ENCODE assay signal across 1 cellular context in the genomic region with DNA sequence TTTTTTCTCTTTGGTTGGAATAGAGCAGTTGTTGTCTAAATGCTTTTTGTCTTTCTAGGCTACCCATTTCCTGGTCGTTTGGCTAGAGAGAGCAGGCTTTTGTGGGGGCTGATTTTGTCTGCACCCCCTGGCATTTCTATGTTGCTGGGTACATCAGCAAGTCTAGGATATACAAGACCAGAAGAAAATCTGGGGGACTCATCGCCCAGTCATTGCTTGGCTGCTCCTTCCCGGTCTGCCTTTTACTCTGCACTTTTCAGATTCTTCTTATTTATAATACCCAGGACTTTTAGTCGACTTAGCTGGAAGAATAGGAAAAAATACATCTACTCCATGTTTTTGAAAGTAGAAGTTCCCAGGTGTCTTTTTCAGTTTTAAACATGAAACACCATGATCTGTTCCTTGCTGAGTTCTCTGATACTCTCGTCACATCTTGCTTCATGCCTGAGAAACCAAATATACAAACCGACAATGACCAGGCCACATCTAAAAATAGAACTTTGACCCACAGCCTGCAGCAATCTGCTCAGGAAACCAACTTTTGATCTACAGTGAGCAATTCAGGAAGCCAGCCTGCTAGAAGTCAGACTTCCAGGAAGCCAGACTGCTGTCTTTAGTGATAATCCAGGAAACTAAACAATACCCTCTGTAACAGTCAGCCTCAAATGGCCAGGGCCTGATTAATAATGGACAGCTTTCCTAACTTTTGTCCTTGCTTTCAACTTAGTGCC.
TF ChIP-seq lines count a peak whose summit lies in the region.

No MANE protein-coding gene starts in this region.

TF ChIP-seq in K562, 482 proteins besides CTCF, POLR2A, EP300 and RAD21 (continued from another document):
- TF ChIP-seq, protein P1, sequence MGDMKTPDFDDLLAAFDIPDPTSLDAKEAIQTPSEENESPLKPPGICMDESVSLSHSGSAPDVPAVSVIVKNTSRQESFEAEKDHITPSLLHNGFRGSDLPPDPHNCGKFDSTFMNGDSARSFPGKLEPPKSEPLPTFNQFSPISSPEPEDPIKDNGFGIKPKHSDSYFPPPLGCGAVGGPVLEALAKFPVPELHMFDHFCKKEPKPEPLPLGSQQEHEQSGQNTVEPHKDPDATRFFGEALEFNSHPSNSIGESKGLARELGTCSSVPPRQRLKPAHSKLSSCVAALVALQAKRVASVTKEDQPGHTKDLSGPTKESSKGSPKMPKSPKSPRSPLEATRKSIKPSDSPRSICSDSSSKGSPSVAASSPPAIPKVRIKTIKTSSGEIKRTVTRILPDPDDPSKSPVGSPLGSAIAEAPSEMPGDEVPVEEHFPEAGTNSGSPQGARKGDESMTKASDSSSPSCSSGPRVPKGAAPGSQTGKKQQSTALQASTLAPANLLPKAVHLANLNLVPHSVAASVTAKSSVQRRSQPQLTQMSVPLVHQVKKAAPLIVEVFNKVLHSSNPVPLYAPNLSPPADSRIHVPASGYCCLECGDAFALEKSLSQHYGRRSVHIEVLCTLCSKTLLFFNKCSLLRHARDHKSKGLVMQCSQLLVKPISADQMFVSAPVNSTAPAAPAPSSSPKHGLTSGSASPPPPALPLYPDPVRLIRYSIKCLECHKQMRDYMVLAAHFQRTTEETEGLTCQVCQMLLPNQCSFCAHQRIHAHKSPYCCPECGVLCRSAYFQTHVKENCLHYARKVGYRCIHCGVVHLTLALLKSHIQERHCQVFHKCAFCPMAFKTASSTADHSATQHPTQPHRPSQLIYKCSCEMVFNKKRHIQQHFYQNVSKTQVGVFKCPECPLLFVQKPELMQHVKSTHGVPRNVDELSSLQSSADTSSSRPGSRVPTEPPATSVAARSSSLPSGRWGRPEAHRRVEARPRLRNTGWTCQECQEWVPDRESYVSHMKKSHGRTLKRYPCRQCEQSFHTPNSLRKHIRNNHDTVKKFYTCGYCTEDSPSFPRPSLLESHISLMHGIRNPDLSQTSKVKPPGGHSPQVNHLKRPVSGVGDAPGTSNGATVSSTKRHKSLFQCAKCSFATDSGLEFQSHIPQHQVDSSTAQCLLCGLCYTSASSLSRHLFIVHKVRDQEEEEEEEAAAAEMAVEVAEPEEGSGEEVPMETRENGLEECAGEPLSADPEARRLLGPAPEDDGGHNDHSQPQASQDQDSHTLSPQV (IDR thresholded peaks at IDR 0.05): no peak
- TF ChIP-seq, protein P2, sequence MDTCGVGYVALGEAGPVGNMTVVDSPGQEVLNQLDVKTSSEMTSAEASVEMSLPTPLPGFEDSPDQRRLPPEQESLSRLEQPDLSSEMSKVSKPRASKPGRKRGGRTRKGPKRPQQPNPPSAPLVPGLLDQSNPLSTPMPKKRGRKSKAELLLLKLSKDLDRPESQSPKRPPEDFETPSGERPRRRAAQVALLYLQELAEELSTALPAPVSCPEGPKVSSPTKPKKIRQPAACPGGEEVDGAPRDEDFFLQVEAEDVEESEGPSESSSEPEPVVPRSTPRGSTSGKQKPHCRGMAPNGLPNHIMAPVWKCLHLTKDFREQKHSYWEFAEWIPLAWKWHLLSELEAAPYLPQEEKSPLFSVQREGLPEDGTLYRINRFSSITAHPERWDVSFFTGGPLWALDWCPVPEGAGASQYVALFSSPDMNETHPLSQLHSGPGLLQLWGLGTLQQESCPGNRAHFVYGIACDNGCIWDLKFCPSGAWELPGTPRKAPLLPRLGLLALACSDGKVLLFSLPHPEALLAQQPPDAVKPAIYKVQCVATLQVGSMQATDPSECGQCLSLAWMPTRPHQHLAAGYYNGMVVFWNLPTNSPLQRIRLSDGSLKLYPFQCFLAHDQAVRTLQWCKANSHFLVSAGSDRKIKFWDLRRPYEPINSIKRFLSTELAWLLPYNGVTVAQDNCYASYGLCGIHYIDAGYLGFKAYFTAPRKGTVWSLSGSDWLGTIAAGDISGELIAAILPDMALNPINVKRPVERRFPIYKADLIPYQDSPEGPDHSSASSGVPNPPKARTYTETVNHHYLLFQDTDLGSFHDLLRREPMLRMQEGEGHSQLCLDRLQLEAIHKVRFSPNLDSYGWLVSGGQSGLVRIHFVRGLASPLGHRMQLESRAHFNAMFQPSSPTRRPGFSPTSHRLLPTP (IDR thresholded peaks at IDR 0.05; ENCODE audit: borderline replicate concordance, extremely low read depth, insufficient read length): no peak
- TF ChIP-seq NFATC3 (IDR thresholded peaks at IDR 0.05): no peak
- no peak for TF ChIP-seq MEIS2 (IDR thresholded peaks at IDR 0.05; ENCODE audit: partially characterized antibody)
- peak; percentile 26; the same call in 1 of the 2 replicates for TF ChIP-seq TAL1 (IDR thresholded peaks at IDR 0.05)
- TF ChIP-seq NR2C2 (CRISPR knock-in tag; IDR thresholded peaks at IDR 0.05): no peak
- peak; percentile 48; the same call in 1 of the 2 replicates for TF ChIP-seq NR2C2 (tag; IDR thresholded peaks at IDR 0.05)
- no peak for TF ChIP-seq ETS2 (tag; IDR thresholded peaks at IDR 0.05; ENCODE audit: borderline replicate concordance, poor library complexity, severe bottlenecking)
- TF ChIP-seq STAT5A (IDR thresholded peaks at IDR 0.05; ENCODE audit: borderline replicate concordance, low read length): 0 out of 2 replicates have a peak, but pooled peaks have one; percentile 8
- 0 out of 2 replicates have a peak, but pooled peaks have one; percentile 32 for TF ChIP-seq NCOR1 (IDR thresholded peaks at IDR 0.05)
- TF ChIP-seq MAFG (tag; conservative IDR thresholded peaks at IDR 0.05): no peak
- TF ChIP-seq, protein P3, sequence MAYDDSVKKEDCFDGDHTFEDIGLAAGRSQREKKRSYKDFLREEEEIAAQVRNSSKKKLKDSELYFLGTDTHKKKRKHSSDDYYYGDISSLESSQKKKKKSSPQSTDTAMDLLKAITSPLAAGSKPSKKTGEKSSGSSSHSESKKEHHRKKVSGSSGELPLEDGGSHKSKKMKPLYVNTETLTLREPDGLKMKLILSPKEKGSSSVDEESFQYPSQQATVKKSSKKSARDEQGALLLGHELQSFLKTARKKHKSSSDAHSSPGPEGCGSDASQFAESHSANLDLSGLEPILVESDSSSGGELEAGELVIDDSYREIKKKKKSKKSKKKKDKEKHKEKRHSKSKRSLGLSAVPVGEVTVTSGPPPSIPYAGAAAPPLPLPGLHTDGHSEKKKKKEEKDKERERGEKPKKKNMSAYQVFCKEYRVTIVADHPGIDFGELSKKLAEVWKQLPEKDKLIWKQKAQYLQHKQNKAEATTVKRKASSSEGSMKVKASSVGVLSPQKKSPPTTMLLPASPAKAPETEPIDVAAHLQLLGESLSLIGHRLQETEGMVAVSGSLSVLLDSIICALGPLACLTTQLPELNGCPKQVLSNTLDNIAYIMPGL (CRISPR knock-in tag; IDR thresholded peaks at IDR 0.05): no peak
- no peak for TF ChIP-seq ELF1 (tag; IDR thresholded peaks at IDR 0.05)
- no peak for TF ChIP-seq FOSL1 (tag; conservative IDR thresholded peaks at IDR 0.05)
- no peak for TF ChIP-seq MAZ (CRISPR knock-in tag; conservative IDR thresholded peaks at IDR 0.05 in 1 of 2, IDR thresholded peaks at IDR 0.05 in 1 of 2)
- TF ChIP-seq, protein P4, sequence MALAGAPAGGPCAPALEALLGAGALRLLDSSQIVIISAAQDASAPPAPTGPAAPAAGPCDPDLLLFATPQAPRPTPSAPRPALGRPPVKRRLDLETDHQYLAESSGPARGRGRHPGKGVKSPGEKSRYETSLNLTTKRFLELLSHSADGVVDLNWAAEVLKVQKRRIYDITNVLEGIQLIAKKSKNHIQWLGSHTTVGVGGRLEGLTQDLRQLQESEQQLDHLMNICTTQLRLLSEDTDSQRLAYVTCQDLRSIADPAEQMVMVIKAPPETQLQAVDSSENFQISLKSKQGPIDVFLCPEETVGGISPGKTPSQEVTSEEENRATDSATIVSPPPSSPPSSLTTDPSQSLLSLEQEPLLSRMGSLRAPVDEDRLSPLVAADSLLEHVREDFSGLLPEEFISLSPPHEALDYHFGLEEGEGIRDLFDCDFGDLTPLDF (CRISPR knock-in tag; IDR thresholded peaks at IDR 0.05): no peak
- peak; percentile 39 for TF ChIP-seq ARID1B (IDR thresholded peaks at IDR 0.05)
- TF ChIP-seq, protein P5, sequence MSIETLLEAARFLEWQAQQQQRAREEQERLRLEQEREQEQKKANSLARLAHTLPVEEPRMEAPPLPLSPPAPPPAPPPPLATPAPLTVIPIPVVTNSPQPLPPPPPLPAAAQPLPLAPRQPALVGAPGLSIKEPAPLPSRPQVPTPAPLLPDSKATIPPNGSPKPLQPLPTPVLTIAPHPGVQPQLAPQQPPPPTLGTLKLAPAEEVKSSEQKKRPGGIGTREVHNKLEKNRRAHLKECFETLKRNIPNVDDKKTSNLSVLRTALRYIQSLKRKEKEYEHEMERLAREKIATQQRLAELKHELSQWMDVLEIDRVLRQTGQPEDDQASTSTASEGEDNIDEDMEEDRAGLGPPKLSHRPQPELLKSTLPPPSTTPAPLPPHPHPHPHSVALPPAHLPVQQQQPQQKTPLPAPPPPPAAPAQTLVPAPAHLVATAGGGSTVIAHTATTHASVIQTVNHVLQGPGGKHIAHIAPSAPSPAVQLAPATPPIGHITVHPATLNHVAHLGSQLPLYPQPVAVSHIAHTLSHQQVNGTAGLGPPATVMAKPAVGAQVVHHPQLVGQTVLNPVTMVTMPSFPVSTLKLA (conservative IDR thresholded peaks at IDR 0.05): no peak
- no peak for TF ChIP-seq CCAR2 (IDR thresholded peaks at IDR 0.05; ENCODE audit: low read depth, low read length)
- TF ChIP-seq, protein P6, sequence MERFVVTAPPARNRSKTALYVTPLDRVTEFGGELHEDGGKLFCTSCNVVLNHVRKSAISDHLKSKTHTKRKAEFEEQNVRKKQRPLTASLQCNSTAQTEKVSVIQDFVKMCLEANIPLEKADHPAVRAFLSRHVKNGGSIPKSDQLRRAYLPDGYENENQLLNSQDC (CRISPR knock-in tag; IDR thresholded peaks at IDR 0.05): no peak
- TF ChIP-seq, protein P7, sequence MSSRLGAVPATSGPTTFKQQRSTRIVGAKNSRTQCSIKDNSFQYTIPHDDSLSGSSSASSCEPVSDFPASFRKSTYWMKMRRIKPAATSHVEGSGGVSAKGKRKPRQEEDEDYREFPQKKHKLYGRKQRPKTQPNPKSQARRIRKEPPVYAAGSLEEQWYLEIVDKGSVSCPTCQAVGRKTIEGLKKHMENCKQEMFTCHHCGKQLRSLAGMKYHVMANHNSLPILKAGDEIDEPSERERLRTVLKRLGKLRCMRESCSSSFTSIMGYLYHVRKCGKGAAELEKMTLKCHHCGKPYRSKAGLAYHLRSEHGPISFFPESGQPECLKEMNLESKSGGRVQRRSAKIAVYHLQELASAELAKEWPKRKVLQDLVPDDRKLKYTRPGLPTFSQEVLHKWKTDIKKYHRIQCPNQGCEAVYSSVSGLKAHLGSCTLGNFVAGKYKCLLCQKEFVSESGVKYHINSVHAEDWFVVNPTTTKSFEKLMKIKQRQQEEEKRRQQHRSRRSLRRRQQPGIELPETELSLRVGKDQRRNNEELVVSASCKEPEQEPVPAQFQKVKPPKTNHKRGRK (tag; IDR thresholded peaks at IDR 0.05): no peak
- no peak for TF ChIP-seq MCM3 (IDR thresholded peaks at IDR 0.05)
- TF ChIP-seq, protein P8, sequence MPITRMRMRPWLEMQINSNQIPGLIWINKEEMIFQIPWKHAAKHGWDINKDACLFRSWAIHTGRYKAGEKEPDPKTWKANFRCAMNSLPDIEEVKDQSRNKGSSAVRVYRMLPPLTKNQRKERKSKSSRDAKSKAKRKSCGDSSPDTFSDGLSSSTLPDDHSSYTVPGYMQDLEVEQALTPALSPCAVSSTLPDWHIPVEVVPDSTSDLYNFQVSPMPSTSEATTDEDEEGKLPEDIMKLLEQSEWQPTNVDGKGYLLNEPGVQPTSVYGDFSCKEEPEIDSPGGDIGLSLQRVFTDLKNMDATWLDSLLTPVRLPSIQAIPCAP (CRISPR knock-in tag; IDR thresholded peaks at IDR 0.05; ENCODE audit: borderline replicate concordance): no peak
- no peak for TF ChIP-seq ETV5 (CRISPR knock-in tag; IDR thresholded peaks at IDR 0.05; ENCODE audit: low read depth)
- TF ChIP-seq SIN3B (IDR thresholded peaks at IDR 0.05; ENCODE audit: low read depth): no peak
